ENCODE assay signal across 21 cellular contexts in genomic region chr15:41980654-41981323, GRCh38. TPM values are rescaled to one million over a fixed set of nuclear protein-coding genes. Genes with fewer than 3 reads are reported as not detected.
DNase-seq lines count a peak whose midpoint lies in the region; ATAC-seq, FAIRE-seq and TF ChIP-seq lines count a peak whose summit lies in the region.
"Had no signal": no experiment of that assay in that cellular context is flagged by ENCODE, and none has a peak within 500 bp of the region (broad histone marks: within the 10 kb centered on the region; RNA-seq: fewer than 3 reads in every experiment).

No MANE protein-coding gene starts in this region.

- H3K27me3 Mint-ChIP-seq in Caco-2 (ENCODE audit: insufficient read depth, unreplicated experiment) (no peaks in the 10 kb centered on the region), neural progenitor cell (ENCODE audit: insufficient read depth, low read depth) (peaks cover 11% of the 10 kb centered on the region)

- H3K4me1 Mint-ChIP-seq in Caco-2 (ENCODE audit: low read depth, unreplicated experiment) (peaks cover 31% of the 10 kb centered on the region), neural progenitor cell (no peaks in the 10 kb centered on the region)
- H3K4me1 Mint-ChIP-seq: stimulated activated memory B cell treated with anti-CD40 and anti-IgM and Interleukin-4, amounts not matched to agents 10 μg/mL and 1 μg/mL and 100 μg/mL, for 72 hours had no signal

- no peaks in the 10 kb centered on the region for H3K9me2 ChIP-seq in PC-3 (replicated peaks; ENCODE audit: low read length)

- no peak overlapping the region for H3K9ac ChIP-seq in PC-3 (ENCODE audit: low read length)
- no peak overlapping the region for H3K9ac ChIP-seq in endothelial cell of umbilical vein (replicated peaks; ENCODE audit: extremely low read depth, insufficient read depth, low read length)
- H3K9ac ChIP-seq in neural progenitor cell, result no peak overlapping the region

- POLR2A ChIA-PET in Caco-2 (lab: Charles Lee), result interaction anchor here (1.4 kb wide), 1 partner anchor 77 kb away, joined by 8 read pairs; no protein-coding TSS in a partner anchor
- POLR2A ChIA-PET in PC-3 (lab: Charles Lee; ENCODE audit: unreplicated experiment), result interaction anchor here (1.2 kb wide), 1 partner anchor 8 kb away, joined by 3 read pairs; the partner anchor contains the start of gene EHD4
- POLR2A ChIA-PET in endothelial cell of umbilical vein (lab: Charles Lee), result no interaction called here

- intact Hi-C loops in Caco-2 (cut with micrococcal nuclease; ENCODE audit: unreplicated experiment), result loop anchor here (1.0 kb wide), 1 partner anchor 8 kb away; the partner anchor contains the start of gene EHD4
- intact Hi-C loops in PC-3 (cut with micrococcal nuclease), result no loop called here
- intact Hi-C loops in endothelial cell of umbilical vein (cut with micrococcal nuclease), result no loop called here

- dilution Hi-C loops in endothelial cell of umbilical vein (cut with MboI; ENCODE audit: extremely low pct_ligation_motif_present, low sequenced_read_pairs), result no loop called here

- H2AFZ ChIP-seq in PC-3 (ENCODE audit: low read length) (peak overlapping the region; percentile 36), endothelial cell of umbilical vein (ENCODE audit: low read depth, low read length) (peak overlapping the region; percentile 31), neural progenitor cell (replicated peaks) (peak overlapping the region; percentile 34)

- H3K79me2 ChIP-seq in PC-3 (ENCODE audit: low read length) (no peaks in the 10 kb centered on the region), endothelial cell of umbilical vein (ENCODE audit: control insufficient read depth, insufficient read depth, low read length) (no peaks in the 10 kb centered on the region), neural progenitor cell (ENCODE audit: low read depth) (no peaks in the 10 kb centered on the region)

- CTCF ChIA-PET in Caco-2 (lab: Charles Lee) (interaction anchor here (1.0 to 1.4 kb wide), 3 partner anchors 14 to 104 kb away, joined by 3 to 7 read pairs (median 4); no protein-coding TSS in a partner anchor), PC-3 (lab: Charles Lee) (no interaction called here), endothelial cell of umbilical vein (lab: Charles Lee) (interaction anchor here (1.0 to 1.9 kb wide), 7 partner anchors 8 to 157 kb away, joined by 3 to 13 read pairs (median 4); partner anchors contain the start of gene EHD4)

- no TSS peak for BruUV-seq in Caco-2 (replicated peaks; lab: Mats Ljungman, UMichigan)
- BruUV-seq in PC-3 (replicated peaks; lab: Mats Ljungman, UMichigan), result no TSS peak
- no TSS peak for BruUV-seq in endothelial cell of umbilical vein (replicated peaks; lab: Mats Ljungman, UMichigan)

- H3K4me3 ChIP-seq in Caco-2 (ENCODE audit: low read depth, low read length) (no peak overlapping the region), PC-3 (ENCODE audit: low read length) (no peak overlapping the region), endothelial cell of umbilical vein (replicated peaks in 1 of 3; ENCODE audit: insufficient read depth in 1 of 3, low read depth in 1 of 3, low read length in 3 of 3) (no peak overlapping the region), neural progenitor cell (no peak overlapping the region)
- H3K4me3 ChIP-seq: dorsolateral prefrontal cortex, MG63, Peyer's patch, right lobe of liver, uterus had no signal

- DNase-seq in Caco-2 (no peak), PC-3 (no peak), endothelial cell of umbilical vein (ENCODE audit: low read depth, low spot score) (peak; percentile 72), neural progenitor cell (ENCODE audit: low spot score) (no peak), frontal cortex (ENCODE audit: low spot score in 2 of 2) (no peak), EL (no peak), SHP77 treated with DMSO at 0.1 percent for 48 hours (lab: John Stamatoyannopoulos, UW) (no peak)
- DNase-seq: activated CD4-positive, CD25-positive, alpha-beta regulatory T cell treated with anti-CD3 and anti-CD28 coated beads, Interleukin-2, amount 50 U/mL, for 72 hours; MG63; NCI-H2029; NCI-H69; uterus had no signal

- FAIRE-seq in endothelial cell of umbilical vein (lab: Jason Lieb, UNC), result no peak
- no peak for FAIRE-seq in frontal cortex (lab: Jason Lieb, UNC)
- FAIRE-seq: GM19239, HTR-8/SVneo had no signal

- H3K36me3 Mint-ChIP-seq in Caco-2 (ENCODE audit: insufficient read depth, unreplicated experiment) (no peaks in the 10 kb centered on the region), neural progenitor cell (no peaks in the 10 kb centered on the region)
- H3K36me3 Mint-ChIP-seq: stimulated activated memory B cell treated with anti-CD40 and anti-IgM and Interleukin-4, amounts not matched to agents 10 μg/mL and 1 μg/mL and 100 μg/mL, for 72 hours had no signal

- no peaks in the 10 kb centered on the region for H3F3A ChIP-seq in PC-3 (ENCODE audit: low read length, unreplicated experiment)
- H3F3A ChIP-seq in neural progenitor cell (ENCODE audit: low read depth), result no peaks in the 10 kb centered on the region

- TF ChIP-seq CTCF in Caco-2 (IDR thresholded peaks at IDR 0.05; ENCODE audit: insufficient read depth in 1 of 2, low read depth in 1 of 2, low read length in 1 of 2, severe bottlenecking in 1 of 2, unreplicated experiment in 1 of 2), result no peak
- TF ChIP-seq CTCF in PC-3 (conservative IDR thresholded peaks at IDR 0.05; ENCODE audit: low read depth, low read length), result no peak
- TF ChIP-seq CTCF in endothelial cell of umbilical vein (IDR thresholded peaks at IDR 0.05; ENCODE audit: extremely low read depth in 1 of 2, insufficient read depth in 1 of 2, low read depth in 1 of 2, low read length in 2 of 2), result no peak
- no peak for TF ChIP-seq CTCF in neural progenitor cell (IDR thresholded peaks at IDR 0.05)

- no peak for ATAC-seq in PC-3
- no peak for ATAC-seq in HG03342 (IDR thresholded peaks at IDR 0.05; ENCODE audit: unreplicated experiment)
- ATAC-seq: stimulated activated memory B cell treated with anti-CD40 and anti-IgM and Interleukin-4, amounts not matched to agents 10 μg/mL and 1 μg/mL and 100 μg/mL, for 72 hours had no signal

- H3K27ac Mint-ChIP-seq in Caco-2 (ENCODE audit: unreplicated experiment), result peak overlapping the region; percentile 88
- H3K27ac Mint-ChIP-seq in neural progenitor cell, result no peak overlapping the region
- H3K27ac Mint-ChIP-seq: stimulated activated memory B cell treated with anti-CD40 and anti-IgM and Interleukin-4, amounts not matched to agents 10 μg/mL and 1 μg/mL and 100 μg/mL, for 72 hours had no signal

- H4K20me1 ChIP-seq in PC-3 (ENCODE audit: low read length) (no peaks in the 10 kb centered on the region), endothelial cell of umbilical vein (replicated peaks; ENCODE audit: control insufficient read depth, extremely low read depth, insufficient read depth, low read length) (no peaks in the 10 kb centered on the region), neural progenitor cell (ENCODE audit: low read depth) (no peaks in the 10 kb centered on the region)

- H3K9me3 Mint-ChIP-seq in Caco-2 (ENCODE audit: unreplicated experiment), result no peaks in the 10 kb centered on the region
- no peaks in the 10 kb centered on the region for H3K9me3 Mint-ChIP-seq in neural progenitor cell
- H3K9me3 Mint-ChIP-seq: nephron; stimulated activated memory B cell treated with anti-CD40 and anti-IgM and Interleukin-4, amounts not matched to agents 10 μg/mL and 1 μg/mL and 100 μg/mL, for 72 hours had no signal

- H3K9me3 ChIP-seq in Caco-2, result no peaks in the 10 kb centered on the region
- no peaks in the 10 kb centered on the region for H3K9me3 ChIP-seq in PC-3 (ENCODE audit: low read length)
- no peaks in the 10 kb centered on the region for H3K9me3 ChIP-seq in endothelial cell of umbilical vein (replicated peaks; ENCODE audit: control insufficient read depth, insufficient read depth, low read length)
- no peaks in the 10 kb centered on the region for H3K9me3 ChIP-seq in neural progenitor cell (ENCODE audit: low read depth)
- H3K9me3 ChIP-seq: MG63, Peyer's patch, right lobe of liver, uterus had no signal

- H3K27ac ChIP-seq in PC-3 (ENCODE audit: low read length) (no peak overlapping the region), endothelial cell of umbilical vein (ENCODE audit: insufficient read depth, low read depth, low read length) (no peak overlapping the region), neural progenitor cell (no peak overlapping the region)
- H3K27ac ChIP-seq: dorsolateral prefrontal cortex, Peyer's patch, right lobe of liver, uterus had no signal

- H3K4me2 ChIP-seq in PC-3 (ENCODE audit: low read length) (no peak overlapping the region), endothelial cell of umbilical vein (ENCODE audit: insufficient read depth, low read length) (no peak overlapping the region), neural progenitor cell (no peak overlapping the region)

- H3K9me1 ChIP-seq in endothelial cell of umbilical vein (replicated peaks; ENCODE audit: control insufficient read depth, extremely low read depth, insufficient read depth, low read length), result no peaks in the 10 kb centered on the region

- H3K27me3 ChIP-seq in Caco-2 (replicated peaks; ENCODE audit: control insufficient read depth, insufficient read depth, low read length) (no peaks in the 10 kb centered on the region), PC-3 (ENCODE audit: low read length) (no peaks in the 10 kb centered on the region), endothelial cell of umbilical vein (ENCODE audit: control insufficient read depth in 2 of 2, insufficient read depth in 2 of 2, low read length in 2 of 2) (no peaks in the 10 kb centered on the region), neural progenitor cell (no peaks in the 10 kb centered on the region)
- H3K27me3 ChIP-seq: MG63, Peyer's patch, right lobe of liver, uterus had no signal

- H3K4me3 Mint-ChIP-seq in Caco-2 (ENCODE audit: unreplicated experiment) (peak overlapping the region; percentile 29), neural progenitor cell (no peak overlapping the region)
- H3K4me3 Mint-ChIP-seq: nephron; stimulated activated memory B cell treated with anti-CD40 and anti-IgM and Interleukin-4, amounts not matched to agents 10 μg/mL and 1 μg/mL and 100 μg/mL, for 72 hours had no signal

- peaks cover 46% of the 10 kb centered on the region for H3K4me1 ChIP-seq in Caco-2
- peaks cover 16% of the 10 kb centered on the region; the same call in 1 of the 2 replicates for H3K4me1 ChIP-seq in PC-3 (ENCODE audit: insufficient read depth, low read length)
- H3K4me1 ChIP-seq in endothelial cell of umbilical vein (ENCODE audit: control insufficient read depth, extremely low read depth, insufficient read depth, low read length), result no peaks in the 10 kb centered on the region
- H3K4me1 ChIP-seq in neural progenitor cell, result no peaks in the 10 kb centered on the region
- H3K4me1 ChIP-seq: right lobe of liver, uterus had no signal

- TF ChIP-seq POLR2A in endothelial cell of umbilical vein (IDR thresholded peaks at IDR 0.05; ENCODE audit: low read depth, low read length), result no peak

- no peaks in the 10 kb centered on the region for H3K36me3 ChIP-seq in Caco-2 (ENCODE audit: control insufficient read depth, insufficient read depth, low read length)
- H3K36me3 ChIP-seq in PC-3 (ENCODE audit: low read depth, low read length), result no peaks in the 10 kb centered on the region
- no peaks in the 10 kb centered on the region for H3K36me3 ChIP-seq in endothelial cell of umbilical vein (ENCODE audit: control insufficient read depth in 2 of 2, extremely low read depth in 1 of 2, insufficient read depth in 2 of 2, low read length in 2 of 2)
- H3K36me3 ChIP-seq in neural progenitor cell, result no peaks in the 10 kb centered on the region
- H3K36me3 ChIP-seq: MG63, Peyer's patch, right lobe of liver, uterus had no signal

RNA-seq across cellular contexts. Expression of gene EHD4, which starts 8.4 kb away (rescaled TPM):
- 31.6 TPM in 2 replicates for total RNA-seq in Caco-2 (2022)
- 57.8 and 66.9 TPM in 2 replicates for total RNA-seq in PC-3 (2014; rRNA removed)
- 126 and 128 TPM in 2 replicates for total RNA-seq in endothelial cell of umbilical vein
- 96.7 and 99.1 TPM in 2 replicates for polyA plus RNA-seq in endothelial cell of umbilical vein
- polyA plus RNA-seq in endothelial cell of umbilical vein (2011; cell fraction: cytosol; rRNA removed), result 88.4 and 97.4 TPM in 2 replicates
- 100 and 105 TPM in 2 replicates for polyA plus RNA-seq in endothelial cell of umbilical vein (2011; cell fraction: nucleus; rRNA removed)
- 39.8 and 70.3 TPM in 2 replicates for polyA plus RNA-seq in endothelial cell of umbilical vein (2012)
- polyA minus RNA-seq in endothelial cell of umbilical vein, result 157 and 160 TPM in 2 replicates
- polyA minus RNA-seq in endothelial cell of umbilical vein (2011; cell fraction: cytosol; rRNA and poly(A)+ RNA removed), result 11.4 TPM
- polyA minus RNA-seq in endothelial cell of umbilical vein (2011; cell fraction: nucleus; rRNA and poly(A)+ RNA removed), result 113 and 127 TPM in 2 replicates
- 6.9 and 11.9 TPM in 2 replicates for total RNA-seq in neural progenitor cell (ENCODE audit: low replicate concordance)
- total RNA-seq in frontal cortex, result 2.0 TPM

RNA-seq across cellular contexts. Expression of gene PLA2G4E, which starts 40.1 kb away (rescaled TPM):
- total RNA-seq in Caco-2 (2022) (1.4 and 1.8 TPM in 2 replicates), PC-3 (2014; rRNA removed) (not detected in 2 replicates), endothelial cell of umbilical vein (not detected in 2 replicates), neural progenitor cell (ENCODE audit: low replicate concordance) (not detected in 2 replicates), frontal cortex (not detected)
- not detected in 2 replicates for polyA plus RNA-seq in endothelial cell of umbilical vein
- polyA plus RNA-seq in endothelial cell of umbilical vein (2011; cell fraction: cytosol; rRNA removed), result not detected in 2 replicates
- polyA plus RNA-seq in endothelial cell of umbilical vein (2011; cell fraction: nucleus; rRNA removed), result not detected in 2 replicates
- polyA plus RNA-seq in endothelial cell of umbilical vein (2012), result not detected in 2 replicates
- not detected in 2 replicates for polyA minus RNA-seq in endothelial cell of umbilical vein
- polyA minus RNA-seq in endothelial cell of umbilical vein (2011; cell fraction: cytosol; rRNA and poly(A)+ RNA removed), result not detected
- polyA minus RNA-seq in endothelial cell of umbilical vein (2011; cell fraction: nucleus; rRNA and poly(A)+ RNA removed), result not detected in 2 replicates
- total RNA-seq: fibroblast of lung, right lobe of liver, uterus had no signal
- polyA plus RNA-seq: fibroblast of lung had no signal
